ENCODE assay signal across 8 cellular contexts in genomic region chr17:80264048-80264792, GRCh38. TPM values are rescaled to one million over a fixed set of nuclear protein-coding genes. Genes with fewer than 3 reads are reported as not detected.
DNase-seq lines count a peak whose midpoint lies in the region; ATAC-seq and TF ChIP-seq lines count a peak whose summit lies in the region.

No MANE protein-coding gene starts in this region.

- no peak overlapping the region for H3K9ac ChIP-seq in KMS-11

- H3K79me2 ChIP-seq in KMS-11 (ENCODE audit: insufficient read depth, low read depth) (no peaks in the 10 kb centered on the region), hepatocyte (peaks cover 5% of the 10 kb centered on the region)

- H2AFZ ChIP-seq in KMS-11 (ENCODE audit: low read depth) (no peak overlapping the region), hepatocyte (no peak overlapping the region)

- no peaks in the 10 kb centered on the region for H3K9me3 ChIP-seq in hepatocyte (ENCODE audit: low read depth)

- H3K36me3 ChIP-seq in KMS-11 (ENCODE audit: insufficient read depth) = no peaks in the 10 kb centered on the region
- no peaks in the 10 kb centered on the region for H3K36me3 ChIP-seq in hepatocyte (replicated peaks; ENCODE audit: insufficient read depth, low read depth)

- TF ChIP-seq CTCF in KMS-11 (conservative IDR thresholded peaks at IDR 0.05; ENCODE audit: low read depth, low read length) (no peak), hepatocyte (IDR thresholded peaks at IDR 0.05; ENCODE audit: poor library complexity) (no peak), omental fat pad (IDR thresholded peaks at IDR 0.05) (no peak)

- no peak overlapping the region; the same call in 1 of the 2 replicates for H3K27ac ChIP-seq in KMS-11
- peak overlapping the region; percentile 46 for H3K27ac ChIP-seq in hepatocyte

- no peak for ATAC-seq in HG03571 (IDR thresholded peaks at IDR 0.05; ENCODE audit: unreplicated experiment)
- no peak for ATAC-seq in omental fat pad (ENCODE audit: low FRiP score)

- DNase-seq in activated CD8-positive, alpha-beta memory T cell treated with anti-CD3 and anti-CD28 coated beads, Interleukin-2, amount 50 U/mL, for 4 hours = peak; percentile 67
- DNase-seq in hepatocyte (ENCODE audit: low spot score) = no peak
- peak; percentile 8 to 44 (median 20) for DNase-seq in stimulated activated naive CD4-positive, alpha-beta T cell (lab: John Stamatoyannopoulos, UW)
- no peak for DNase-seq in dedifferentiated amniotic fluid mesenchymal stem cell (ENCODE audit: extremely low spot score)
- no peak for DNase-seq in NCI-H2196 treated with DMSO at 0.1 percent for 48 hours (lab: John Stamatoyannopoulos, UW; ENCODE audit: unreplicated experiment)
- no peak for DNase-seq in omental fat pad (ENCODE audit: low spot score)

- H3K27me3 ChIP-seq in KMS-11 (ENCODE audit: insufficient read depth, low read depth) = no peaks in the 10 kb centered on the region
- no peaks in the 10 kb centered on the region for H3K27me3 ChIP-seq in hepatocyte

- H4K20me1 ChIP-seq in KMS-11 (ENCODE audit: insufficient read depth) (no peaks in the 10 kb centered on the region), hepatocyte (ENCODE audit: insufficient read depth, poor library complexity, severe bottlenecking) (peaks cover 2% of the 10 kb centered on the region)

- WGBS in hepatocyte (ENCODE audit: low lambda C conversion rate, missing lambda C conversion rate) = 95% methylated on average over 16 of the region's 16 CpGs

- H3K9me2 ChIP-seq in hepatocyte (replicated peaks; ENCODE audit: insufficient read depth) = no peaks in the 10 kb centered on the region

- H3K4me3 ChIP-seq in KMS-11 (IDR thresholded peaks at IDR 0.05; ENCODE audit: insufficient read depth, low read depth, low read length) (no peak overlapping the region), hepatocyte (no peak overlapping the region)

- peak overlapping the region; percentile 99 for H3K4me2 ChIP-seq in KMS-11
- peak overlapping the region; percentile 98 for H3K4me2 ChIP-seq in hepatocyte

- H3K4me1 ChIP-seq in KMS-11 (ENCODE audit: low read depth, poor library complexity, severe bottlenecking) = peaks cover 35% of the 10 kb centered on the region
- H3K4me1 ChIP-seq in hepatocyte (ENCODE audit: insufficient read depth) = peaks cover 27% of the 10 kb centered on the region

RNA-seq across cellular contexts. Expression of gene RNF213, which starts 3.6 kb away (rescaled TPM):
- total RNA-seq in hepatocyte (53.1 and 57.4 TPM in 2 replicates), omental fat pad (100 to 1,000 TPM in 2 of 4 donors, 10 to 100 TPM in 2; 83.6 to 205 (median 103) TPM)
- 21.1 and 32.6 TPM in 2 replicates for polyA plus RNA-seq in hepatocyte

RNA-seq across cellular contexts. Expression of gene SLC26A11, which starts 44.0 kb away (rescaled TPM):
- 17.5 and 18.8 TPM in 2 replicates for total RNA-seq in hepatocyte
- polyA plus RNA-seq in hepatocyte = 24.9 and 40.4 TPM in 2 replicates
- 10 to 100 TPM in 3 of 4 donors, 1 to 10 TPM in 1; 9.1 to 18.9 (median 11.3) TPM for total RNA-seq in omental fat pad

RNA-seq across cellular contexts. Expression of gene SGSH, which starts 44.1 kb away (rescaled TPM):
- 16.0 and 23.7 TPM in 2 replicates for total RNA-seq in hepatocyte
- 59.6 and 71.5 TPM in 2 replicates for polyA plus RNA-seq in hepatocyte
- 10 to 100 TPM; 16.2 to 32.2 (median 28.0) TPM for total RNA-seq in omental fat pad

Comparison
In these comparisons a context has a peak if more than half of its experiments do, and no peak if none do; other contexts are left out.
1. DNase-seq: peak in activated CD8-positive, alpha-beta memory T cell treated with anti-CD3 and anti-CD28 coated beads, Interleukin-2, amount 50 U/mL, for 4 hours (single experiment) and stimulated activated naive CD4-positive, alpha-beta T cell (6 of 6); none in hepatocyte (single experiment), dedifferentiated amniotic fluid mesenchymal stem cell (single experiment), NCI-H2196 treated with DMSO at 0.1 percent for 48 hours (single experiment) and omental fat pad (single experiment).